ENCODE assay signal across 13 cellular contexts in genomic region chr1:41740630-41741239, GRCh38.
A peak's percentile ranks its signal among the peaks of the same experiment; 100 is the strongest.
DNase-seq lines count a peak whose midpoint lies in the region; ATAC-seq, FAIRE-seq and TF ChIP-seq lines count a peak whose summit lies in the region.
"Had no signal": no experiment of that assay in that cellular context is flagged by ENCODE, and none has a peak within 500 bp of the region (broad histone marks: within the 10 kb centered on the region; RNA-seq: fewer than 3 reads in every experiment).

No MANE protein-coding gene starts in this region.

- peak; percentile 76 for DNase-seq in activated naive CD4-positive, alpha-beta T cell treated with anti-CD3 and anti-CD28 coated beads for 36 hours
- DNase-seq in activated naive CD4-positive, alpha-beta T cell treated with anti-CD3 and anti-CD28 coated beads, Interleukin-2, amount 50 U/mL, for 16 hours: no peak
- DNase-seq in NOMO-1 treated with dmso at 0.1 percent for 144 hours (lab: John Stamatoyannopoulos, UW; ENCODE audit: unreplicated experiment) (peak; percentile 20), bronchial epithelial cell (ENCODE audit: low read depth) (peak; percentile 28), type B pancreatic cell (ENCODE audit: extremely low spot score, unreplicated experiment) (no peak), SJCRH30 (no peak), GM10248 (ENCODE audit: extremely low spot score) (no peak)
- peak; percentile 45 for DNase-seq in stimulated activated naive CD8-positive, alpha-beta T cell treated with anti-CD3 and anti-CD28 coated beads, Interleukin-15, Interleukin-2, amounts not matched to agents 100 U/mL and 50 U/mL, for 24 hours
- DNase-seq: caudate nucleus, mesendoderm, NCI-H1048, stomach had no signal

- H3K27ac ChIP-seq in SJCRH30: no peak overlapping the region

- peak; percentile 6 for ATAC-seq in stimulated activated naive CD8-positive, alpha-beta T cell treated with anti-CD3 and anti-CD28 coated beads, Interleukin-15, Interleukin-2, amounts not matched to agents 100 U/mL and 50 U/mL, for 24 hours
- ATAC-seq: sciatic nerve had no signal

- intact Hi-C loops in activated naive CD4-positive, alpha-beta T cell treated with anti-CD3 and anti-CD28 coated beads for 36 hours (cut with micrococcal nuclease): loop anchor here (1.0 to 10.0 kb wide), 5 partner anchors 52 to 1356 kb away; partner anchors contain the start of gene NFYC

- no peaks in the 10 kb centered on the region for H3K27me3 Mint-ChIP-seq in activated naive CD4-positive, alpha-beta T cell treated with anti-CD3 and anti-CD28 coated beads for 36 hours (ENCODE audit: low read depth)
- H3K27me3 Mint-ChIP-seq in type B pancreatic cell: peaks cover 5% of the 10 kb centered on the region

- peaks cover 96% of the 10 kb centered on the region for H3K4me1 Mint-ChIP-seq in activated naive CD4-positive, alpha-beta T cell treated with anti-CD3 and anti-CD28 coated beads for 36 hours (ENCODE audit: low read depth)
- peaks cover 12% of the 10 kb centered on the region for H3K4me1 Mint-ChIP-seq in type B pancreatic cell (ENCODE audit: unreplicated experiment)

- CTCF ChIA-PET in activated naive CD4-positive, alpha-beta T cell treated with anti-CD3 and anti-CD28 coated beads for 36 hours (lab: Charles Lee): interaction anchor here (2.0 to 4.3 kb wide), 2 partner anchors 9 to 14 kb away, joined by 6 to 19 read pairs; no protein-coding TSS in a partner anchor
- CTCF ChIA-PET in GM10248 (lab: Yijun Ruan, JAX): interaction anchor here (0.6 to 1.7 kb wide), 2 partner anchors 9 to 78 kb away, joined by 3 to 7 read pairs; no protein-coding TSS in a partner anchor

- H3K27me3 ChIP-seq in bronchial epithelial cell (ENCODE audit: control insufficient read depth, insufficient read depth, low read length) (no peaks in the 10 kb centered on the region), SJCRH30 (no peaks in the 10 kb centered on the region)
- H3K27me3 ChIP-seq: stomach had no signal

- H3K36me3 Mint-ChIP-seq in activated naive CD4-positive, alpha-beta T cell treated with anti-CD3 and anti-CD28 coated beads for 36 hours (ENCODE audit: low read depth): no peaks in the 10 kb centered on the region
- no peaks in the 10 kb centered on the region for H3K36me3 Mint-ChIP-seq in type B pancreatic cell

- POLR2A ChIA-PET in GM10248 (lab: Yijun Ruan, JAX): no interaction called here

- peak overlapping the region; percentile 98 for H3K27ac Mint-ChIP-seq in activated naive CD4-positive, alpha-beta T cell treated with anti-CD3 and anti-CD28 coated beads for 36 hours
- H3K27ac Mint-ChIP-seq in type B pancreatic cell: no peak overlapping the region

- H3K4me3 ChIP-seq in bronchial epithelial cell (ENCODE audit: low read depth, low read length): no peak overlapping the region
- no peak overlapping the region for H3K4me3 ChIP-seq in SJCRH30
- H3K4me3 ChIP-seq: stomach had no signal

- FAIRE-seq in bronchial epithelial cell (lab: Jason Lieb, UNC): no peak

- H3K9me3 Mint-ChIP-seq in activated naive CD4-positive, alpha-beta T cell treated with anti-CD3 and anti-CD28 coated beads for 36 hours: no peaks in the 10 kb centered on the region
- no peaks in the 10 kb centered on the region for H3K9me3 Mint-ChIP-seq in type B pancreatic cell

- H3K9me3 ChIP-seq in SJCRH30 (replicated peaks): no peaks in the 10 kb centered on the region
- H3K9me3 ChIP-seq: stomach had no signal

- H3K36me3 ChIP-seq in bronchial epithelial cell (ENCODE audit: control insufficient read depth, insufficient read depth, low read length) (no peaks in the 10 kb centered on the region), SJCRH30 (no peaks in the 10 kb centered on the region)
- H3K36me3 ChIP-seq: stomach had no signal

- H3K4me3 Mint-ChIP-seq in activated naive CD4-positive, alpha-beta T cell treated with anti-CD3 and anti-CD28 coated beads for 36 hours: peak overlapping the region; percentile 1
- no peak overlapping the region for H3K4me3 Mint-ChIP-seq in type B pancreatic cell

- peaks cover 13% of the 10 kb centered on the region for H3K4me1 ChIP-seq in SJCRH30

- TF ChIP-seq CTCF in bronchial epithelial cell (IDR thresholded peaks at IDR 0.05; ENCODE audit: insufficient read depth, low read length, severe bottlenecking) (no peak), type B pancreatic cell (conservative IDR thresholded peaks at IDR 0.05) (no peak), GM10248 (IDR thresholded peaks at IDR 0.05; ENCODE audit: control extremely low read depth, extremely low read depth, low read depth, missing control alignments) (no peak)

Comparison
In these comparisons a context has a peak if more than half of its experiments do, and no peak if none do; other contexts are left out.
1. DNase-seq: peak in activated naive CD4-positive, alpha-beta T cell treated with anti-CD3 and anti-CD28 coated beads for 36 hours (single experiment), NOMO-1 treated with dmso at 0.1 percent for 144 hours (single experiment), bronchial epithelial cell (single experiment) and stimulated activated naive CD8-positive, alpha-beta T cell treated with anti-CD3 and anti-CD28 coated beads, Interleukin-15, Interleukin-2, amounts not matched to agents 100 U/mL and 50 U/mL, for 24 hours (single experiment); none in activated naive CD4-positive, alpha-beta T cell treated with anti-CD3 and anti-CD28 coated beads, Interleukin-2, amount 50 U/mL, for 16 hours (single experiment), type B pancreatic cell (single experiment), SJCRH30 (0 of 2) and GM10248 (single experiment).